ENCODE assay signal across 11 cellular contexts in the genomic region with DNA sequence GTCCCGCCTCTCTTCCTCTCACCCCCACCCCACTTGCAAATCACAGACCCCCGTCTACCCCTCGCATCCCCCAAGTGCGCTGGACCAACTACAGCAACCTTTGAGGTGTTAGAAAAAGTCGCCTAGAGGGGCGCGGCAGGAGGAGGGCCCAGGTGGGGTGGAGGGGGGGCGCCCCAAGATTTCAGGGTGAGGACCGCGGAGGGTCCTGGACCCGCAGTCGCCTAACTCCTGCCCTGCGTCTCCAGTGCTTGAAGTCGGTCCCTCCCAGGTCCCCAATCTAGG. TPM values are rescaled to one million over a fixed set of nuclear protein-coding genes. Genes with fewer than 3 reads are reported as not detected.
DNase-seq lines count a peak whose midpoint lies in the region; FAIRE-seq and TF ChIP-seq lines count a peak whose summit lies in the region.
"Had no signal": no experiment of that assay in that cellular context is flagged by ENCODE, and none has a peak within 500 bp of the region (broad histone marks: within the 10 kb centered on the region; RNA-seq: fewer than 3 reads in every experiment).

No MANE protein-coding gene starts in this region.

- 2% methylated on average over 6 of the region's 14 CpGs; no CpG with 5 or more reads in 1 of the 2 experiments for WGBS in H1 (ENCODE audit: extremely low coverage in 1 of 2, insufficient coverage in 1 of 2, insufficient read length in 1 of 2, insufficient replicate concordance in 2 of 2, low coverage in 1 of 2, low lambda C conversion rate in 2 of 2, missing lambda C conversion rate in 1 of 2), 2 experiments

- 0 out of 2 replicates have a peak, but pooled peaks cover 8% of the 10 kb centered on the region for H3K9me3 ChIP-seq in NT2/D1 (ENCODE audit: insufficient read depth, low read length)
- H3K9me3 ChIP-seq in H1 (ENCODE audit: insufficient read depth in 2 of 2, low read depth in 1 of 2, low read length in 1 of 2) = peaks cover 0 to 2% of the 10 kb centered on the region in 2 experiments; a peak in 1 of 4 replicates
- no peaks in the 10 kb centered on the region for H3K9me3 ChIP-seq in muscle layer of colon (ENCODE audit: low read length)
- no peaks in the 10 kb centered on the region for H3K9me3 ChIP-seq in tibial artery

- no peak for TF ChIP-seq EP300 in H1 (IDR thresholded peaks at IDR 0.05; ENCODE audit: borderline replicate concordance in 1 of 2, low read depth in 2 of 2, low read length in 2 of 2)

- no peak for TF ChIP-seq CTCF in H1 (IDR thresholded peaks at IDR 0.05; ENCODE audit: control extremely low read depth in 1 of 3, insufficient read depth in 1 of 3, low read depth in 1 of 3, low read length in 3 of 3)
- no peak for TF ChIP-seq CTCF in tibial artery (IDR thresholded peaks at IDR 0.05)

- H3K27ac ChIP-seq in H1 (ENCODE audit: low read depth, low read length) (no peak overlapping the region), muscle layer of colon (ENCODE audit: low read depth, low read length) (no peak overlapping the region), tibial artery (no peak overlapping the region)
- H3K27ac ChIP-seq: RWPE1 had no signal

- no peak overlapping the region for H2BK5ac ChIP-seq in H1 (ENCODE audit: low read depth, low read length)

- H3K9ac ChIP-seq in NT2/D1 (ENCODE audit: insufficient read length, low read depth) (peak overlapping the region; percentile 72), H1 (replicated peaks in 1 of 4; ENCODE audit: extremely low read depth in 1 of 4, low read depth in 3 of 4, low read length in 3 of 4) (no peak overlapping the region), muscle layer of colon (ENCODE audit: low read length) (no peak overlapping the region)

- H3K18ac ChIP-seq in H1 (ENCODE audit: extremely low read depth, low read length) = no peak overlapping the region; the same call in 1 of the 2 replicates

- no peak for FAIRE-seq in H1 (lab: Jason Lieb, UNC)

- H3K79me2 ChIP-seq in H1 (ENCODE audit: control insufficient read depth in 1 of 2, insufficient read depth in 2 of 2, low read length in 2 of 2) = no peaks in the 10 kb centered on the region

- H3K23me2 ChIP-seq in H1 (ENCODE audit: low read depth, low read length) = peaks cover 10% of the 10 kb centered on the region; the same call in 1 of the 2 replicates

- H4K5ac ChIP-seq in H1 (ENCODE audit: insufficient read length, low read depth, low read length) = no peak overlapping the region

- TF ChIP-seq RAD21 in H1 (IDR thresholded peaks at IDR 0.05 in 1 of 2, conservative IDR thresholded peaks at IDR 0.05 in 1 of 2; ENCODE audit: low read depth in 2 of 2, low read length in 2 of 2) = no peak

- H2BK15ac ChIP-seq in H1 (ENCODE audit: low read length) = no peak overlapping the region

- no peak overlapping the region for H3K14ac ChIP-seq in H1 (ENCODE audit: insufficient read length)

- intact Hi-C loops in tibial artery (cut with DNase I; ENCODE audit: low total_unique reads) = no loop called here

- H3K23ac ChIP-seq in H1 (ENCODE audit: insufficient read length) = no peak overlapping the region

- no peak overlapping the region for H4K91ac ChIP-seq in H1 (replicated peaks; ENCODE audit: insufficient read length, low read length)

- TF ChIP-seq POLR2A in H1 (IDR thresholded peaks at IDR 0.05; ENCODE audit: control extremely low read depth in 1 of 2, low read depth in 2 of 2, low read length in 2 of 2) = no peak

- H2BK120ac ChIP-seq in H1 (replicated peaks; ENCODE audit: low read depth, low read length) = no peak overlapping the region

- no peak overlapping the region for H2BK12ac ChIP-seq in H1 (ENCODE audit: low read depth, low read length)

- CTCF ChIA-PET in H1 (lab: Charles Lee; ENCODE audit: partially characterized antibody) = interaction anchor here (0.6 to 2.5 kb wide), 4 partner anchors 8 to 654 kb away, joined by 3 to 26 read pairs (median 4); no protein-coding TSS in a partner anchor

- no peak overlapping the region for H2AK5ac ChIP-seq in H1 (ENCODE audit: low read depth, low read length)

- no peak overlapping the region for H4K8ac ChIP-seq in H1 (ENCODE audit: extremely low read depth, insufficient read depth, low read length)

- no peak overlapping the region; the same call in 1 of the 2 replicates for H2AFZ ChIP-seq in H1 (ENCODE audit: low read length)

- POLR2A ChIA-PET in H1 (lab: Charles Lee; ENCODE audit: partially characterized antibody) = interaction anchor here (1.7 kb wide), 1 partner anchor 9 kb away, joined by 3 read pairs; no protein-coding TSS in a partner anchor

- H3K56ac ChIP-seq in H1 (replicated peaks; ENCODE audit: insufficient read length, low read depth, low read length) = peak overlapping the region; percentile 46

- H3K4ac ChIP-seq in H1 (replicated peaks; ENCODE audit: insufficient read length, low read depth, low read length) = no peak overlapping the region

- H4K20me1 ChIP-seq in H1 (replicated peaks in 1 of 2; ENCODE audit: control insufficient read depth in 1 of 2, insufficient read depth in 2 of 2, low read length in 2 of 2) = peaks cover 0 to 3% of the 10 kb centered on the region in 2 experiments

- H3K4me2 ChIP-seq in H1 (ENCODE audit: insufficient read depth in 1 of 2, low read depth in 2 of 2, low read length in 2 of 2) = peak overlapping the region; percentile 91 to 92

- H3K4me1 ChIP-seq in NT2/D1 (ENCODE audit: insufficient read depth, insufficient read length) = no peaks in the 10 kb centered on the region
- H3K4me1 ChIP-seq in H1 (replicated peaks in 1 of 4; ENCODE audit: control insufficient read depth in 3 of 4, insufficient read depth in 4 of 4, low read length in 3 of 4) = peaks cover 4 to 12% (median 5%) of the 10 kb centered on the region in 4 experiments
- peaks cover 10% of the 10 kb centered on the region for H3K4me1 ChIP-seq in muscle layer of colon (ENCODE audit: insufficient read depth, low read length)
- peaks cover 0 to 21% (median 18%) of the 10 kb centered on the region in 4 donors for H3K4me1 ChIP-seq in tibial artery

- H3K27me3 ChIP-seq in NT2/D1 (ENCODE audit: insufficient read depth, insufficient read length) = peaks cover 67% of the 10 kb centered on the region
- peaks cover 27 to 60% (median 46%) of the 10 kb centered on the region in 4 experiments for H3K27me3 ChIP-seq in H1 (replicated peaks in 1 of 4; ENCODE audit: control insufficient read depth in 3 of 4, extremely low read depth in 1 of 4, insufficient read depth in 3 of 4, low read length in 3 of 4)
- H3K27me3 ChIP-seq in muscle layer of colon (ENCODE audit: control insufficient read depth in 1 of 2, insufficient read depth in 2 of 2, low read length in 2 of 2) = peaks cover 10 to 31% of the 10 kb centered on the region in 2 donors
- peaks cover 0 to 42% of the 10 kb centered on the region in 2 donors for H3K27me3 ChIP-seq in tibial artery

- H3K36me3 ChIP-seq in NT2/D1 (ENCODE audit: insufficient read depth, insufficient read length, low read length) (no peaks in the 10 kb centered on the region), H1 (ENCODE audit: control insufficient read depth in 2 of 4, insufficient read depth in 4 of 4, low read length in 3 of 4) (no peaks in the 10 kb centered on the region), muscle layer of colon (ENCODE audit: insufficient read depth, low read length) (no peaks in the 10 kb centered on the region), tibial artery (no peaks in the 10 kb centered on the region)

- DNase-seq in NT2/D1 (ENCODE audit: low read depth, low spot score) = no peak
- DNase-seq in H1 (ENCODE audit: low read depth in 1 of 2, low spot score in 2 of 2) = no peak
- no peak for DNase-seq in tibial artery
- no peak for DNase-seq in activated CD4-positive, alpha-beta T cell treated with anti-CD3 and anti-CD28 coated beads for 1 hour
- DNase-seq in HUDEP-2 (lab: John Stamatoyannopoulos, UW; ENCODE audit: unreplicated experiment in 76 of 76) = no peak
- DNase-seq in NCI-H187 treated with DMSO at 0.1 percent for 48 hours (lab: John Stamatoyannopoulos, UW) = no peak
- DNase-seq: activated CD4-positive, alpha-beta T cell treated with anti-CD3 and anti-CD28 coated beads, Interleukin-2, amount 50 U/mL, for 4 hours; amniotic stem cell; foreskin melanocyte had no signal

- peak overlapping the region; percentile 47 for H3K4me3 ChIP-seq in NT2/D1 (ENCODE audit: insufficient read length, low read depth)
- peak overlapping the region; percentile 42 to 70 (median 54) for H3K4me3 ChIP-seq in H1 (ENCODE audit: extremely low read depth in 1 of 4, insufficient read depth in 2 of 4, low read depth in 3 of 4, low read length in 4 of 4)
- peak overlapping the region; percentile 41 to 45 for H3K4me3 ChIP-seq in muscle layer of colon (ENCODE audit: low read depth in 1 of 2, low read length in 2 of 2)
- peak overlapping the region; percentile 41 to 55 for H3K4me3 ChIP-seq in tibial artery

- H2BK20ac ChIP-seq in H1 (ENCODE audit: low read length) = no peak overlapping the region

- no peaks in the 10 kb centered on the region for H3K79me1 ChIP-seq in H1 (ENCODE audit: low read depth, low read length)

TF ChIP-seq in H1, 55 proteins besides CTCF, POLR2A, EP300 and RAD21:
- TF ChIP-seq POLR2AphosphoS5 (IDR thresholded peaks at IDR 0.05; ENCODE audit: low read depth, low read length) (no peak), KDM1A (IDR thresholded peaks at IDR 0.05; ENCODE audit: borderline replicate concordance, low read length) (no peak), HDAC2 (IDR thresholded peaks at IDR 0.05; ENCODE audit: borderline replicate concordance in 1 of 2, low read depth in 2 of 2, low read length in 2 of 2) (no peak), MAFK (IDR thresholded peaks at IDR 0.05; ENCODE audit: low read depth, low read length) (no peak), SIN3A (conservative IDR thresholded peaks at IDR 0.05 in 1 of 2, IDR thresholded peaks at IDR 0.05 in 1 of 2; ENCODE audit: low read depth in 1 of 2, low read length in 2 of 2) (no peak), TBP (IDR thresholded peaks at IDR 0.05; ENCODE audit: low read depth, low read length) (no peak)

RNA-seq across cellular contexts. Expression of a gene that starts 0.4 kb away (rescaled TPM):
- 0.15 and 0.24 TPM in 2 replicates for total RNA-seq in H1 (2021; fragmentation: NEBNext Ultra II Directional; extraction: Animal tissue kit (Norgen Biotek cat#: 25700))
- 0.19 and 0.20 TPM in 2 replicates for polyA plus RNA-seq in H1 (2011; rRNA removed)
- 0.22 TPM for polyA plus RNA-seq in H1 (2011; cell fraction: cytosol; rRNA removed)
- 0.67 TPM for polyA plus RNA-seq in H1 (2011; cell fraction: nucleus; rRNA removed)
- 0.13 to 0.71 TPM (median 0.51 TPM) in 4 replicates for polyA plus RNA-seq in H1 (2012, experiment 1 of 2)
- polyA plus RNA-seq in H1 (2012, experiment 2 of 2) = 0.18 TPM
- polyA plus RNA-seq in H1 (2013, experiment 1 of 2) = 0.22 TPM
- 0.26 TPM for polyA plus RNA-seq in H1 (2013, experiment 2 of 2)
- 0.16 and 0.73 TPM in 2 replicates for polyA minus RNA-seq in H1 (2011; rRNA and poly(A)+ RNA removed)
- not detected for polyA minus RNA-seq in H1 (2011; cell fraction: cytosol; rRNA and poly(A)+ RNA removed)
- polyA minus RNA-seq in H1 (2011; cell fraction: nucleus; rRNA and poly(A)+ RNA removed) = 0.30 TPM
